ENCODE assay signal across 1 cellular context in the genomic region with DNA sequence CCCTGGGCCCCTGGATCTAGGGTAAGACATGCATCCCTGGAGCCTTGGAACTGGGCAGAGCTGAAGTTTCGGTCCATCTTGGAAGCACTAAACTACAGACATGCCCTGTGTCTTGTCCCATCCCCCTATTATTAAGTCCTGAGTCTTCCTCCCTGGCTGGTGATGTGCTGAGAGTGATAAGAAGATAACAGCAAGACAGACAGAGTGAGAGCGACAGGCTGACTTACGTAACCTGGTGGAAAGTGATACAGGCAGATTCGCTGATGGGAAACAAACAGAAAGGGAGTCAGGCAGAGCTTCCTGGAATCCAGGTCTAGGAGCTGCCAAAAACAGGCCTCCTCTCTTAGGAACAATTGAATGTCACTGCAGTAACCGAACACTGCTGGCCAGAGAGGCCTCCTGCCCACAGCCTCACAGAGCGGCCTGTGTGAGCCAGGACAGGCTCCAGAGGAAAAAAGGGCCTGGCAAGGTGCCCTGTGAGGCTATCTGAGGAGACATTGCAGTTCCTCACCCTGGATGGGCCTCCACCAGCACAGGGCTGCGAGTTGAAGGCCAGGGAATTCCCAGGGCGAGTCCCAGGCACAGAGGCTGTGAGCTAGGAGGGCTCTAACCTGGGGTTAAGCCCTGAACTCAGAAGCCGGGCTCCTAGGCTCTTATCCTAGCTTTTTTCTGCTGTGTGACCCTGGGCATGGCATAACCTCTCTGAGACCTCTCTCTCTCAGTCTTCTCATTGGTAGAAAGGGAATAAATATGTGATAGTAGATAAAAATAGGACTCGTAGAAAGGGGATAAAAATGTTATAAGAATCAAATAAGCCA.
TF ChIP-seq lines count a peak whose summit lies in the region.

No MANE protein-coding gene starts in this region.

TF ChIP-seq in HepG2, 621 proteins besides CTCF, POLR2A, EP300 and RAD21 (continued from another document):
- 0 out of 2 replicates have a peak, but pooled peaks have one; percentile 44 for TF ChIP-seq ZNF550 (CRISPR knock-in tag; IDR thresholded peaks at IDR 0.05; ENCODE audit: borderline replicate concordance)
- TF ChIP-seq ZNF468 (CRISPR knock-in tag; IDR thresholded peaks at IDR 0.05), result 0 out of 2 replicates have a peak, but pooled peaks have one; percentile 13
- TF ChIP-seq, protein P1, sequence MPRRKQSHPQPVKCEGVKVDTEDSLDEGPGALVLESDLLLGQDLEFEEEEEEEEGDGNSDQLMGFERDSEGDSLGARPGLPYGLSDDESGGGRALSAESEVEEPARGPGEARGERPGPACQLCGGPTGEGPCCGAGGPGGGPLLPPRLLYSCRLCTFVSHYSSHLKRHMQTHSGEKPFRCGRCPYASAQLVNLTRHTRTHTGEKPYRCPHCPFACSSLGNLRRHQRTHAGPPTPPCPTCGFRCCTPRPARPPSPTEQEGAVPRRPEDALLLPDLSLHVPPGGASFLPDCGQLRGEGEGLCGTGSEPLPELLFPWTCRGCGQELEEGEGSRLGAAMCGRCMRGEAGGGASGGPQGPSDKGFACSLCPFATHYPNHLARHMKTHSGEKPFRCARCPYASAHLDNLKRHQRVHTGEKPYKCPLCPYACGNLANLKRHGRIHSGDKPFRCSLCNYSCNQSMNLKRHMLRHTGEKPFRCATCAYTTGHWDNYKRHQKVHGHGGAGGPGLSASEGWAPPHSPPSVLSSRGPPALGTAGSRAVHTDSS (CRISPR knock-in tag; conservative IDR thresholded peaks at IDR 0.05), result no peak
- TF ChIP-seq GATAD2A (CRISPR knock-in tag; IDR thresholded peaks at IDR 0.05), result peak; percentile 22; the same call in 1 of the 2 replicates
- no peak for TF ChIP-seq ZNF232 (CRISPR knock-in tag; IDR thresholded peaks at IDR 0.05; ENCODE audit: borderline replicate concordance)
- TF ChIP-seq, protein P2, sequence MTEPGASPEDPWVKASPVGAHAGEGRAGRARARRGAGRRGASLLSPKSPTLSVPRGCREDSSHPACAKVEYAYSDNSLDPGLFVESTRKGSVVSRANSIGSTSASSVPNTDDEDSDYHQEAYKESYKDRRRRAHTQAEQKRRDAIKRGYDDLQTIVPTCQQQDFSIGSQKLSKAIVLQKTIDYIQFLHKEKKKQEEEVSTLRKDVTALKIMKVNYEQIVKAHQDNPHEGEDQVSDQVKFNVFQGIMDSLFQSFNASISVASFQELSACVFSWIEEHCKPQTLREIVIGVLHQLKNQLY (CRISPR knock-in tag; IDR thresholded peaks at IDR 0.05), result no peak
- TF ChIP-seq, protein P3, sequence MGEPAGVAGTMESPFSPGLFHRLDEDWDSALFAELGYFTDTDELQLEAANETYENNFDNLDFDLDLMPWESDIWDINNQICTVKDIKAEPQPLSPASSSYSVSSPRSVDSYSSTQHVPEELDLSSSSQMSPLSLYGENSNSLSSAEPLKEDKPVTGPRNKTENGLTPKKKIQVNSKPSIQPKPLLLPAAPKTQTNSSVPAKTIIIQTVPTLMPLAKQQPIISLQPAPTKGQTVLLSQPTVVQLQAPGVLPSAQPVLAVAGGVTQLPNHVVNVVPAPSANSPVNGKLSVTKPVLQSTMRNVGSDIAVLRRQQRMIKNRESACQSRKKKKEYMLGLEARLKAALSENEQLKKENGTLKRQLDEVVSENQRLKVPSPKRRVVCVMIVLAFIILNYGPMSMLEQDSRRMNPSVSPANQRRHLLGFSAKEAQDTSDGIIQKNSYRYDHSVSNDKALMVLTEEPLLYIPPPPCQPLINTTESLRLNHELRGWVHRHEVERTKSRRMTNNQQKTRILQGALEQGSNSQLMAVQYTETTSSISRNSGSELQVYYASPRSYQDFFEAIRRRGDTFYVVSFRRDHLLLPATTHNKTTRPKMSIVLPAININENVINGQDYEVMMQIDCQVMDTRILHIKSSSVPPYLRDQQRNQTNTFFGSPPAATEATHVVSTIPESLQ (CRISPR knock-in tag; conservative IDR thresholded peaks at IDR 0.05), result no peak
- peak; percentile 85 for TF ChIP-seq ZMYM3 (CRISPR knock-in tag; IDR thresholded peaks at IDR 0.05)
- no peak for TF ChIP-seq KLF6 (CRISPR knock-in tag; IDR thresholded peaks at IDR 0.05)
- TF ChIP-seq SIX1 (CRISPR knock-in tag; IDR thresholded peaks at IDR 0.05; ENCODE audit: borderline replicate concordance), result 0 out of 2 replicates have a peak, but pooled peaks have one; percentile 31
- TF ChIP-seq PLRG1 (conservative IDR thresholded peaks at IDR 0.05), result no peak
- TF ChIP-seq, protein P4, sequence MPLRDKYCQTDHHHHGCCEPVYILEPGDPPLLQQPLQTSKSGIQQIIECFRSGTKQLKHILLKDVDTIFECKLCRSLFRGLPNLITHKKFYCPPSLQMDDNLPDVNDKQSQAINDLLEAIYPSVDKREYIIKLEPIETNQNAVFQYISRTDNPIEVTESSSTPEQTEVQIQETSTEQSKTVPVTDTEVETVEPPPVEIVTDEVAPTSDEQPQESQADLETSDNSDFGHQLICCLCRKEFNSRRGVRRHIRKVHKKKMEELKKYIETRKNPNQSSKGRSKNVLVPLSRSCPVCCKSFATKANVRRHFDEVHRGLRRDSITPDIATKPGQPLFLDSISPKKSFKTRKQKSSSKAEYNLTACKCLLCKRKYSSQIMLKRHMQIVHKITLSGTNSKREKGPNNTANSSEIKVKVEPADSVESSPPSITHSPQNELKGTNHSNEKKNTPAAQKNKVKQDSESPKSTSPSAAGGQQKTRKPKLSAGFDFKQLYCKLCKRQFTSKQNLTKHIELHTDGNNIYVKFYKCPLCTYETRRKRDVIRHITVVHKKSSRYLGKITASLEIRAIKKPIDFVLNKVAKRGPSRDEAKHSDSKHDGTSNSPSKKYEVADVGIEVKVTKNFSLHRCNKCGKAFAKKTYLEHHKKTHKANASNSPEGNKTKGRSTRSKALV (CRISPR knock-in tag; IDR thresholded peaks at IDR 0.05), result no peak
- TF ChIP-seq STAT5B (CRISPR knock-in tag; IDR thresholded peaks at IDR 0.05), result no peak
- 0 out of 2 replicates have a peak, but pooled peaks have one; percentile 11 for TF ChIP-seq GABPB1 (CRISPR knock-in tag; IDR thresholded peaks at IDR 0.05)
- TF ChIP-seq ZNF331 (CRISPR knock-in tag; IDR thresholded peaks at IDR 0.05), result 0 out of 2 replicates have a peak, but pooled peaks have one; percentile 32
- no peak for TF ChIP-seq PHF20 (CRISPR knock-in tag; IDR thresholded peaks at IDR 0.05)
- TF ChIP-seq KLF12 (CRISPR knock-in tag; IDR thresholded peaks at IDR 0.05; ENCODE audit: borderline replicate concordance), result 0 out of 2 replicates have a peak, but pooled peaks have one; percentile 50
- TF ChIP-seq ZNF558 (CRISPR knock-in tag; IDR thresholded peaks at IDR 0.05; ENCODE audit: borderline replicate concordance), result no peak
- no peak for TF ChIP-seq JARID2 (CRISPR knock-in tag; IDR thresholded peaks at IDR 0.05; ENCODE audit: insufficient replicate concordance)
- TF ChIP-seq PHF8 (CRISPR knock-in tag; IDR thresholded peaks at IDR 0.05), result peak; percentile 45; the same call in 1 of the 2 replicates
- TF ChIP-seq KDM1A (CRISPR knock-in tag; IDR thresholded peaks at IDR 0.05), result 0 out of 2 replicates have a peak, but pooled peaks have one; percentile 14
- peak; percentile 19; the same call in 1 of the 2 replicates for TF ChIP-seq ZSCAN20 (CRISPR knock-in tag; IDR thresholded peaks at IDR 0.05; ENCODE audit: borderline replicate concordance)
- no peak for TF ChIP-seq ZNF160 (CRISPR knock-in tag; IDR thresholded peaks at IDR 0.05)
- TF ChIP-seq ZNF253 (CRISPR knock-in tag; IDR thresholded peaks at IDR 0.05; ENCODE audit: borderline replicate concordance), result peak; percentile 35; the same call in 1 of the 2 replicates
- TF ChIP-seq MAFG (CRISPR knock-in tag; IDR thresholded peaks at IDR 0.05), result no peak
- TF ChIP-seq ZNF264 (CRISPR knock-in tag; IDR thresholded peaks at IDR 0.05), result no peak
- TF ChIP-seq, protein P5, sequence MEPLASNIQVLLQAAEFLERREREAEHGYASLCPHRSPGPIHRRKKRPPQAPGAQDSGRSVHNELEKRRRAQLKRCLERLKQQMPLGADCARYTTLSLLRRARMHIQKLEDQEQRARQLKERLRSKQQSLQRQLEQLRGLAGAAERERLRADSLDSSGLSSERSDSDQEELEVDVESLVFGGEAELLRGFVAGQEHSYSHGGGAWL (CRISPR knock-in tag; IDR thresholded peaks at IDR 0.05), result peak; percentile 23; the same call in 1 of the 2 replicates
- TF ChIP-seq ZNF446 (CRISPR knock-in tag; IDR thresholded peaks at IDR 0.05), result no peak
- TF ChIP-seq CEBPG (CRISPR knock-in tag; IDR thresholded peaks at IDR 0.05), result peak; percentile 76
- no peak for TF ChIP-seq ZNF337 (CRISPR knock-in tag; IDR thresholded peaks at IDR 0.05; ENCODE audit: borderline replicate concordance, low read depth)
- peak; percentile 25; the same call in 1 of the 2 replicates for TF ChIP-seq ZNF292 (CRISPR knock-in tag; IDR thresholded peaks at IDR 0.05; ENCODE audit: borderline replicate concordance, low read depth)
- 0 out of 2 replicates have a peak, but pooled peaks have one; percentile 21 for TF ChIP-seq ZNF619 (CRISPR knock-in tag; IDR thresholded peaks at IDR 0.05)
- TF ChIP-seq, protein P6, sequence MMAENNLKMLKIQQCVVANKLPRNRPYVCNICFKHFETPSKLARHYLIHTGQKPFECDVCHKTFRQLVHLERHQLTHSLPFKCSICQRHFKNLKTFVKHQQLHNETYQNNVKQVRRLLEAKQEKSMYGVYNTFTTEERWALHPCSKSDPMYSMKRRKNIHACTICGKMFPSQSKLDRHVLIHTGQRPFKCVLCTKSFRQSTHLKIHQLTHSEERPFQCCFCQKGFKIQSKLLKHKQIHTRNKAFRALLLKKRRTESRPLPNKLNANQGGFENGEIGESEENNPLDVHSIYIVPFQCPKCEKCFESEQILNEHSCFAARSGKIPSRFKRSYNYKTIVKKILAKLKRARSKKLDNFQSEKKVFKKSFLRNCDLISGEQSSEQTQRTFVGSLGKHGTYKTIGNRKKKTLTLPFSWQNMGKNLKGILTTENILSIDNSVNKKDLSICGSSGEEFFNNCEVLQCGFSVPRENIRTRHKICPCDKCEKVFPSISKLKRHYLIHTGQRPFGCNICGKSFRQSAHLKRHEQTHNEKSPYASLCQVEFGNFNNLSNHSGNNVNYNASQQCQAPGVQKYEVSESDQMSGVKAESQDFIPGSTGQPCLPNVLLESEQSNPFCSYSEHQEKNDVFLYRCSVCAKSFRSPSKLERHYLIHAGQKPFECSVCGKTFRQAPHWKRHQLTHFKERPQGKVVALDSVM (CRISPR knock-in tag; IDR thresholded peaks at IDR 0.05), result peak; percentile 87
- TF ChIP-seq, protein P7, sequence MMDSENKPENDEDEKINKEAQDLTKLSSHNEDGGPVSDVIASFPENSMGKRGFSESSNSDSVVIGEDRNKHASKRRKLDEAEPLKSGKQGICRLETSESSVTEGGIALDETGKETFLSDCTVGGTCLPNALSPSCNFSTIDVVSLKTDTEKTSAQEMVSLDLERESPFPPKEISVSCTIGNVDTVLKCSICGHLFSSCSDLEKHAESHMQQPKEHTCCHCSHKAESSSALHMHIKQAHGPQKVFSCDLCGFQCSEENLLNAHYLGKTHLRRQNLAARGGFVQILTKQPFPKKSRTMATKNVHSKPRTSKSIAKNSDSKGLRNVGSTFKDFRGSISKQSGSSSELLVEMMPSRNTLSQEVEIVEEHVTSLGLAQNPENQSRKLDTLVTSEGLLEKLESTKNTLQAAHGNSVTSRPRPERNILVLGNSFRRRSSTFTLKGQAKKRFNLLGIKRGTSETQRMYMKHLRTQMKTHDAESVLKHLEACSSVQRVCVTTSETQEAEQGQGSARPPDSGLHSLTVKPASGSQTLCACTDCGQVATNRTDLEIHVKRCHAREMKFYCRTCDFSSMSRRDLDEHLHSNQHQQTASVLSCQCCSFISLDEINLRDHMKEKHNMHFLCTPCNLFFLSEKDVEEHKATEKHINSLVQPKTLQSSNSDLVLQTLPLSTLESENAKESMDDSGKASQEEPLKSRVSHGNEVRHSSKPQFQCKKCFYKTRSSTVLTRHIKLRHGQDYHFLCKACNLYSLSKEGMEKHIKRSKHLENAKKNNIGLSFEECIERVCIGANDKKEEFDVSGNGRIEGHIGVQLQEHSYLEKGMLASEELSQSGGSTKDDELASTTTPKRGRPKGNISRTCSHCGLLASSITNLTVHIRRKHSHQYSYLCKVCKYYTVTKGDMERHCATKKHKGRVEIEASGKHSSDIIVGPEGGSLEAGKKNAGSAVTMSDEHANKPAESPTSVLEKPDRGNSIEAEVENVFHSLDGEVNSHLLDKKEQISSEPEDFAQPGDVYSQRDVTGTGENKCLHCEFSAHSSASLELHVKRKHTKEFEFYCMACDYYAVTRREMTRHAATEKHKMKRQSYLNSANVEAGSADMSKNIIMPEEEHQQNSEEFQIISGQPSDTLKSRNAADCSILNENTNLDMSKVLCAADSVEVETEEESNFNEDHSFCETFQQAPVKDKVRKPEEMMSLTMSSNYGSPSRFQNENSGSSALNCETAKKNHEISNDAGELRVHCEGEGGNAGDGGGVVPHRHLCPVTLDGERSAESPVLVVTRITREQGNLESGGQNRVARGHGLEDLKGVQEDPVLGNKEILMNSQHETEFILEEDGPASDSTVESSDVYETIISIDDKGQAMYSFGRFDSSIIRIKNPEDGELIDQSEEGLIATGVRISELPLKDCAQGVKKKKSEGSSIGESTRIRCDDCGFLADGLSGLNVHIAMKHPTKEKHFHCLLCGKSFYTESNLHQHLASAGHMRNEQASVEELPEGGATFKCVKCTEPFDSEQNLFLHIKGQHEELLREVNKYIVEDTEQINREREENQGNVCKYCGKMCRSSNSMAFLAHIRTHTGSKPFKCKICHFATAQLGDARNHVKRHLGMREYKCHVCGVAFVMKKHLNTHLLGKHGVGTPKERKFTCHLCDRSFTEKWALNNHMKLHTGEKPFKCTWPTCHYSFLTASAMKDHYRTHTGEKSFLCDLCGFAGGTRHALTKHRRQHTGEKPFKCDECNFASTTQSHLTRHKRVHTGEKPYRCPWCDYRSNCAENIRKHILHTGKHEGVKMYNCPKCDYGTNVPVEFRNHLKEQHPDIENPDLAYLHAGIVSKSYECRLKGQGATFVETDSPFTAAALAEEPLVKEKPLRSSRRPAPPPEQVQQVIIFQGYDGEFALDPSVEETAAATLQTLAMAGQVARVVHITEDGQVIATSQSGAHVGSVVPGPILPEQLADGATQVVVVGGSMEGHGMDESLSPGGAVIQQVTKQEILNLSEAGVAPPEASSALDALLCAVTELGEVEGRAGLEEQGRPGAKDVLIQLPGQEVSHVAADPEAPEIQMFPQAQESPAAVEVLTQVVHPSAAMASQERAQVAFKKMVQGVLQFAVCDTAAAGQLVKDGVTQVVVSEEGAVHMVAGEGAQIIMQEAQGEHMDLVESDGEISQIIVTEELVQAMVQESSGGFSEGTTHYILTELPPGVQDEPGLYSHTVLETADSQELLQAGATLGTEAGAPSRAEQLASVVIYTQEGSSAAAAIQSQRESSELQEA (CRISPR knock-in tag; IDR thresholded peaks at IDR 0.05; ENCODE audit: not compliant biosample characterization), result peak; percentile 46
- peak; percentile 75 for TF ChIP-seq ZMYM2 (CRISPR knock-in tag; IDR thresholded peaks at IDR 0.05)
- 0 out of 2 replicates have a peak, but pooled peaks have one; percentile 41 for TF ChIP-seq ISX (CRISPR knock-in tag; conservative IDR thresholded peaks at IDR 0.05)
